ENCODE assay signal across 21 cellular contexts in genomic region chr10:42984761-42985325, GRCh38.
DNase-seq lines count a peak whose midpoint lies in the region; ATAC-seq, FAIRE-seq and TF ChIP-seq lines count a peak whose summit lies in the region.
"Had no signal": no experiment of that assay in that cellular context is flagged by ENCODE, and none has a peak within 500 bp of the region (broad histone marks: within the 10 kb centered on the region; RNA-seq: fewer than 3 reads in every experiment).

No MANE protein-coding gene starts in this region.

- H2BK20ac ChIP-seq in H1 (ENCODE audit: low read length), result no peak overlapping the region

- DNase-seq in cardiac septum (ENCODE audit: low spot score) (peak; percentile 74), left ventricle myocardium inferior (no peak), H1 (ENCODE audit: low read depth in 1 of 2, low spot score in 2 of 2) (peak in 1 of 2 experiments; percentile 31), neuronal stem cell (ENCODE audit: low spot score) (no peak), urothelium cell line (ENCODE audit: low spot score) (no peak), GM19238 (ENCODE audit: insufficient read length, low spot score) (no peak)
- DNase-seq: activated T-cell treated with anti-CD3 and anti-CD28 coated beads, Interleukin-2, amount 50 U/mL, for 72 hours; aorta; caudate nucleus; COR-L47; DND-41; IMR-90; NCI-H1105; NCI-H1930; substantia nigra had no signal

- H3K9me3 ChIP-seq in left ventricle myocardium inferior (replicated peaks) (no peaks in the 10 kb centered on the region), H1 (ENCODE audit: insufficient read depth in 2 of 2, low read depth in 1 of 2, low read length in 1 of 2) (no peaks in the 10 kb centered on the region), neuronal stem cell (replicated peaks in 1 of 2; ENCODE audit: control insufficient read depth in 2 of 2, insufficient read depth in 1 of 2, low read depth in 1 of 2, low read length in 2 of 2) (no peaks in the 10 kb centered on the region)
- H3K9me3 ChIP-seq: A549 had no signal

- H3K79me1 ChIP-seq in H1 (ENCODE audit: low read depth, low read length) (no peaks in the 10 kb centered on the region), neuronal stem cell (ENCODE audit: low read depth, low read length) (no peaks in the 10 kb centered on the region)

- no peaks in the 10 kb centered on the region for H3K4me1 ChIP-seq in left ventricle myocardium inferior
- no peaks in the 10 kb centered on the region for H3K4me1 ChIP-seq in H1 (replicated peaks in 1 of 4; ENCODE audit: control insufficient read depth in 3 of 4, insufficient read depth in 4 of 4, low read length in 3 of 4)
- H3K4me1 ChIP-seq in neuronal stem cell (ENCODE audit: control insufficient read depth in 2 of 2, insufficient read depth in 1 of 2, low read depth in 1 of 2, low read length in 2 of 2), result peaks cover 0 to 7% of the 10 kb centered on the region in 2 donors
- H3K4me1 ChIP-seq: A549 had no signal

- H3K14ac ChIP-seq in H1 (ENCODE audit: insufficient read length) (no peak overlapping the region), neuronal stem cell (ENCODE audit: low read length) (no peak overlapping the region)

- TF ChIP-seq CTCF in left ventricle myocardium inferior (IDR thresholded peaks at IDR 0.05; ENCODE audit: borderline replicate concordance) (no peak), H1 (IDR thresholded peaks at IDR 0.05; ENCODE audit: control extremely low read depth in 1 of 3, insufficient read depth in 1 of 3, low read depth in 1 of 3, low read length in 3 of 3) (no peak)

- H3K79me2 ChIP-seq in H1 (ENCODE audit: control insufficient read depth in 1 of 2, insufficient read depth in 2 of 2, low read length in 2 of 2), result no peaks in the 10 kb centered on the region

- H4K5ac ChIP-seq in H1 (ENCODE audit: insufficient read length, low read depth, low read length), result no peak overlapping the region

- H2AFZ ChIP-seq in H1 (ENCODE audit: low read length), result no peak overlapping the region
- H2AFZ ChIP-seq in neuronal stem cell (ENCODE audit: low read length), result no peak overlapping the region

- no peaks in the 10 kb centered on the region for H3K36me3 ChIP-seq in left ventricle myocardium inferior
- H3K36me3 ChIP-seq in H1 (ENCODE audit: control insufficient read depth in 2 of 4, insufficient read depth in 4 of 4, low read length in 3 of 4), result no peaks in the 10 kb centered on the region
- H3K36me3 ChIP-seq in neuronal stem cell (replicated peaks in 1 of 2; ENCODE audit: control insufficient read depth in 2 of 2, insufficient read depth in 2 of 2, low read length in 2 of 2), result no peaks in the 10 kb centered on the region

- no peak overlapping the region for H2BK5ac ChIP-seq in H1 (ENCODE audit: low read depth, low read length)
- no peak overlapping the region for H2BK5ac ChIP-seq in neuronal stem cell (ENCODE audit: low read length)

- H2BK120ac ChIP-seq in H1 (replicated peaks; ENCODE audit: low read depth, low read length), result no peak overlapping the region
- no peak overlapping the region for H2BK120ac ChIP-seq in neuronal stem cell (ENCODE audit: low read depth, low read length)

- H4K8ac ChIP-seq in H1 (ENCODE audit: extremely low read depth, insufficient read depth, low read length) (no peak overlapping the region), neuronal stem cell (ENCODE audit: low read depth, low read length) (no peak overlapping the region)

- no peak for ATAC-seq in GM21737 (IDR thresholded peaks at IDR 0.05; ENCODE audit: unreplicated experiment)
- ATAC-seq in HG03460 (IDR thresholded peaks at IDR 0.05; ENCODE audit: unreplicated experiment), result no peak
- ATAC-seq: A549; activated T-cell treated with anti-CD3 and anti-CD28 coated beads, Interleukin-2, amount 50 U/mL, for 72 hours; HCT116 had no signal

- H3K23ac ChIP-seq in H1 (ENCODE audit: insufficient read length), result no peak overlapping the region
- H3K23ac ChIP-seq in neuronal stem cell (ENCODE audit: low read depth, low read length, poor library complexity), result no peak overlapping the region

- H2BK12ac ChIP-seq in H1 (ENCODE audit: low read depth, low read length) (no peak overlapping the region), neuronal stem cell (ENCODE audit: low read length) (no peak overlapping the region)

- TF ChIP-seq EP300 in H1 (IDR thresholded peaks at IDR 0.05; ENCODE audit: borderline replicate concordance in 1 of 2, low read depth in 2 of 2, low read length in 2 of 2), result no peak

- intact Hi-C loops in cardiac septum (cut with DNase I) (no loop called here), left ventricle myocardium inferior (cut with micrococcal nuclease) (no loop called here)

- no peak overlapping the region for H2AK5ac ChIP-seq in H1 (ENCODE audit: low read depth, low read length)
- H2AK5ac ChIP-seq in neuronal stem cell (ENCODE audit: low read depth, low read length), result peak overlapping the region; percentile 44

- H3K18ac ChIP-seq in H1 (ENCODE audit: extremely low read depth, low read length) (no peak overlapping the region), neuronal stem cell (ENCODE audit: low read length) (peak overlapping the region; percentile 49)

- H3K4me2 ChIP-seq in H1 (ENCODE audit: insufficient read depth in 1 of 2, low read depth in 2 of 2, low read length in 2 of 2), result no peak overlapping the region
- no peak overlapping the region for H3K4me2 ChIP-seq in neuronal stem cell (ENCODE audit: insufficient read depth, low read length, poor library complexity, severe bottlenecking)
- H3K4me2 ChIP-seq: A549 had no signal

- H3K4ac ChIP-seq in H1 (replicated peaks; ENCODE audit: insufficient read length, low read depth, low read length) (no peak overlapping the region), neuronal stem cell (ENCODE audit: low read length) (no peak overlapping the region)

- H3K4me3 ChIP-seq in left ventricle myocardium inferior (no peak overlapping the region), H1 (ENCODE audit: extremely low read depth in 1 of 4, insufficient read depth in 2 of 4, low read depth in 3 of 4, low read length in 4 of 4) (no peak overlapping the region), neuronal stem cell (ENCODE audit: low read length in 2 of 2) (no peak overlapping the region)
- H3K4me3 ChIP-seq: A549 had no signal

- H3K27me3 ChIP-seq in left ventricle myocardium inferior (ENCODE audit: low read depth) (no peaks in the 10 kb centered on the region), H1 (replicated peaks in 1 of 4; ENCODE audit: control insufficient read depth in 3 of 4, extremely low read depth in 1 of 4, insufficient read depth in 3 of 4, low read length in 3 of 4) (no peaks in the 10 kb centered on the region; a peak in 1 of 7 replicates), neuronal stem cell (ENCODE audit: control insufficient read depth in 3 of 3, insufficient read depth in 3 of 3, low read depth in 1 of 3, low read length in 3 of 3) (no peaks in the 10 kb centered on the region)

- H3K9ac ChIP-seq in H1 (replicated peaks in 1 of 4; ENCODE audit: extremely low read depth in 1 of 4, low read depth in 3 of 4, low read length in 3 of 4) (no peak overlapping the region), neuronal stem cell (ENCODE audit: low read depth, low read length, poor library complexity) (no peak overlapping the region)

- H4K91ac ChIP-seq in H1 (replicated peaks; ENCODE audit: insufficient read length, low read length) (no peak overlapping the region), neuronal stem cell (ENCODE audit: low read depth, low read length, poor library complexity) (no peak overlapping the region)

- POLR2A ChIA-PET in H1 (lab: Charles Lee; ENCODE audit: partially characterized antibody), result no interaction called here

- no peak for TF ChIP-seq RAD21 in H1 (IDR thresholded peaks at IDR 0.05 in 1 of 2, conservative IDR thresholded peaks at IDR 0.05 in 1 of 2; ENCODE audit: low read depth in 2 of 2, low read length in 2 of 2)

- WGBS in H1 (ENCODE audit: extremely low coverage in 1 of 2, insufficient coverage in 1 of 2, insufficient read length in 1 of 2, insufficient replicate concordance in 2 of 2, low coverage in 1 of 2, low lambda C conversion rate in 2 of 2, missing lambda C conversion rate in 1 of 2), 2 experiments, result 93% methylated on average over 13 of the region's 13 CpGs; no CpG with 5 or more reads in 1 of the 2 experiments
- no CpG with 5 or more reads among the region's 13 CpGs for WGBS in neuronal stem cell (ENCODE audit: extremely low coverage in 2 of 2, insufficient read length in 2 of 2, insufficient replicate concordance in 1 of 2), 2 donors

- no peaks in the 10 kb centered on the region for H4K20me1 ChIP-seq in H1 (replicated peaks in 1 of 2; ENCODE audit: control insufficient read depth in 1 of 2, insufficient read depth in 2 of 2, low read length in 2 of 2)

- no peak overlapping the region for H3K56ac ChIP-seq in H1 (replicated peaks; ENCODE audit: insufficient read length, low read depth, low read length)

- FAIRE-seq in H1 (lab: Jason Lieb, UNC) (no peak), urothelium cell line (lab: Jason Lieb, UNC) (peak; percentile 13)
- FAIRE-seq: A549, TTC549 had no signal

- H3K27ac ChIP-seq in left ventricle myocardium inferior (replicated peaks), result no peak overlapping the region
- H3K27ac ChIP-seq in H1 (ENCODE audit: low read depth, low read length), result no peak overlapping the region
- no peak overlapping the region for H3K27ac ChIP-seq in neuronal stem cell (replicated peaks; ENCODE audit: low read length)
- H3K27ac ChIP-seq: A549, epithelial cell of prostate had no signal

- no peak for TF ChIP-seq POLR2A in H1 (IDR thresholded peaks at IDR 0.05; ENCODE audit: control extremely low read depth in 1 of 2, low read depth in 2 of 2, low read length in 2 of 2)

- H3K23me2 ChIP-seq in H1 (ENCODE audit: low read depth, low read length), result 0 out of 2 replicates have a peak, but pooled peaks cover 1% of the 10 kb centered on the region

- H2BK15ac ChIP-seq in H1 (ENCODE audit: low read length) (0 out of 2 replicates have a peak overlapping the region, but pooled peaks have one; percentile 29), neuronal stem cell (ENCODE audit: low read length) (no peak overlapping the region)

- CTCF ChIA-PET in H1 (lab: Charles Lee; ENCODE audit: partially characterized antibody), result interaction anchor here (1.3 kb wide), 1 partner anchor 10 kb away, joined by 3 read pairs; no protein-coding TSS in a partner anchor

TF ChIP-seq in H1, 55 proteins besides CTCF, POLR2A, EP300 and RAD21 (continues in another document):
- no peak for TF ChIP-seq SAP30 (IDR thresholded peaks at IDR 0.05; ENCODE audit: insufficient read depth, insufficient replicate concordance, low read length)
- TF ChIP-seq TCF12 (IDR thresholded peaks at IDR 0.05; ENCODE audit: low read depth, low read length), result no peak
- no peak for TF ChIP-seq E2F6 (IDR thresholded peaks at IDR 0.05)
- no peak for TF ChIP-seq EGR1 (IDR thresholded peaks at IDR 0.05; ENCODE audit: borderline replicate concordance, low read depth, low read length)
- TF ChIP-seq TEAD4 (IDR thresholded peaks at IDR 0.05; ENCODE audit: low read depth, low read length), result no peak
- TF ChIP-seq SP1 (IDR thresholded peaks at IDR 0.05; ENCODE audit: low read depth, low read length), result no peak
